ENCODE assay signal across 20 cellular contexts in the genomic region with DNA sequence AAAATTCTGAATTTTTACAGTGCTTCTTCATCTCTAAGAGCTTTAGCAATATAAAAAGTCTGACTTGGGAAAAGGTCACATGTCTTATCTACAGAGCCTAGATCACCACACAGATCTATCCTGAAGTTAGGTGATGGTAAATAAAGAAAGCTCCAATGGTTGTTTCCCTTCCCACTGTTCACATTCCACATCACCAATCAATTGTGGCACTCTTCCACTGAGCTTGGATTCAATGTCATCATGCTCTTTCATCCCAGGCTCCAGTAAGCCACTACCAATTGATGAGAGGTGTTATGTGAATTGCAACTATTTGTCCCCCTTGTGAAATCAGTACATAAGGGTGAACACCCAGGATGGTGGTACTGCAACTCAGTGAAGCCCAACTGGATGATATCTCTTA.
"Had no signal": no experiment of that assay in that cellular context is flagged by ENCODE, and none has a peak within 500 bp of the region (broad histone marks: within the 10 kb centered on the region; RNA-seq: fewer than 3 reads in every experiment).

No MANE protein-coding gene starts in this region.

- H2AFZ ChIP-seq: hepatocyte had no signal

- H3K27me3 ChIP-seq: esophagus squamous epithelium, hepatocyte, neutrophil, spleen, tibial artery, upper lobe of left lung, uterus had no signal

- H3K4me2 ChIP-seq: hepatocyte had no signal

- H3K9me3 ChIP-seq: esophagus squamous epithelium, neutrophil, psoas muscle, spleen, tibial artery, upper lobe of left lung, uterus had no signal

- H3K4me3 ChIP-seq: esophagus squamous epithelium, hepatocyte, psoas muscle, spleen, tibial artery, upper lobe of left lung, uterus had no signal

- ATAC-seq: left colon; naive thymus-derived CD4-positive, alpha-beta T cell; psoas muscle; sciatic nerve; stimulated activated memory B cell treated with anti-CD40 and anti-IgM and Interleukin-4, amounts not matched to agents 10 μg/mL and 1 μg/mL and 100 μg/mL, for 72 hours had no signal

- H3K36me3 ChIP-seq: neutrophil, uterus had no signal

- H3K79me2 ChIP-seq: hepatocyte had no signal

- H3K27ac ChIP-seq: esophagus squamous epithelium, hepatocyte, neutrophil, spleen, tibial artery, upper lobe of left lung, uterus had no signal

- DNase-seq: dermis blood vessel endothelial cell; esophagus squamous epithelium; foreskin fibroblast; head of caudate nucleus; left colon; mammary epithelial cell; naive thymus-derived CD4-positive, alpha-beta T cell; psoas muscle; retina; spleen; stimulated activated CD4-positive, alpha-beta T cell treated with anti-CD3 and anti-CD28 coated beads, Interleukin-15, amount 100 ng/mL, for 24 hours; stimulated activated CD4-positive, alpha-beta T cell treated with anti-CD3 and anti-CD28 coated beads, Interleukin-1b, Interleukin-23, amount 100 ng/mL, for 48 hours; stimulated activated CD4-positive, alpha-beta T cell treated with anti-CD3 and anti-CD28 coated beads, Interleukin-4, amount 100 ng/mL, for 24 hours; tibial artery; upper lobe of left lung; uterus had no signal
